30 cellular contexts compared by ENCODE assay signal in genomic region chr9:112130347-112130746, GRCh38.
"Had no signal": no experiment of that assay in that cellular context is flagged by ENCODE, and none has a peak within 500 bp of the region (broad histone marks: within the 10 kb centered on the region; RNA-seq: fewer than 3 reads in every experiment).

No MANE protein-coding gene starts in this region.

- H3K4me3 Mint-ChIP-seq: activated B cell treated with CpG ODN at 0.5 μM for 24 hours; activated CD8-positive, alpha-beta T cell treated with anti-CD3 and anti-CD28 coated beads for 36 hours; activated naive CD8-positive, alpha-beta T cell treated with anti-CD3 and anti-CD28 coated beads, Interleukin-2, amount 10 ng/mL, durations not matched to agents 7 days and 5 days; activated T-cell treated with anti-CD3 and anti-CD28 coated beads, Interleukin-2, amount 50 U/mL, for 4 hours; activated T-helper 17 cell treated with anti-CD3 and anti-CD28 coated beads, Interleukin-2, amount 50 U/mL, for 72 hours; brain had no signal

- FAIRE-seq: endometrium, endothelial cell of umbilical vein, frontal cortex had no signal

- H3K4me3 ChIP-seq: ascending aorta, breast epithelium, cardiac muscle cell, colonic mucosa, esophagus squamous epithelium had no signal

- DNase-seq: activated B cell treated with CpG ODN at 0.5 μM for 24 hours; activated CD4-positive, alpha-beta T cell treated with anti-CD3 and anti-CD28 coated beads for 48 hours; activated CD4-positive, alpha-beta T cell treated with anti-CD3 and anti-CD28 coated beads, Interleukin-2, amount 50 U/mL, for 1 hour; activated CD4-positive, alpha-beta T cell treated with anti-CD3 and anti-CD28 coated beads, Interleukin-2, amount 50 U/mL, for 48 hours; activated CD8-positive, alpha-beta memory T cell treated with anti-CD3 and anti-CD28 coated beads for 24 hours; activated CD8-positive, alpha-beta T cell treated with anti-CD3 and anti-CD28 coated beads for 36 hours; activated effector memory CD4-positive, alpha-beta T cell treated with Interleukin-2 at 50 U/mL for 16 hours; activated gamma-delta T cell treated with Interleukin-2 at 50 U/mL for 16 hours; activated naive CD4-positive, alpha-beta T cell treated with Interleukin-2 at 50 U/mL for 16 hours; activated naive CD8-positive, alpha-beta T cell treated with anti-CD3 and anti-CD28 coated beads, Interleukin-2, amount 10 ng/mL, durations not matched to agents 7 days and 5 days; activated T-cell treated with anti-CD3 and anti-CD28 coated beads, Interleukin-2, amount 50 U/mL, for 4 hours; central memory CD4-positive, alpha-beta T cell; cerebellar nuclear complex; colonic mucosa; effector CD8-positive, alpha-beta T cell; esophagus squamous epithelium; head of caudate nucleus; T1000; WERI-Rb-1 had no signal

- H3K36me3 Mint-ChIP-seq: activated naive CD4-positive, alpha-beta T cell treated with anti-CD3 and anti-CD28 coated beads, Interleukin-2, amount 50 U/mL, for 72 hours had no signal

- H3K27me3 ChIP-seq: ascending aorta, breast epithelium, cardiac muscle cell, colonic mucosa, esophagus squamous epithelium had no signal

- H3K27ac ChIP-seq: ascending aorta, breast epithelium, epithelial cell of prostate, esophagus squamous epithelium, WERI-Rb-1 had no signal

- H3K27ac Mint-ChIP-seq: activated B cell treated with CpG ODN at 0.5 μM for 24 hours; activated CD8-positive, alpha-beta T cell treated with anti-CD3 and anti-CD28 coated beads for 36 hours; activated naive CD4-positive, alpha-beta T cell treated with anti-CD3 and anti-CD28 coated beads, Interleukin-2, amount 50 U/mL, for 72 hours; activated naive CD8-positive, alpha-beta T cell treated with anti-CD3 and anti-CD28 coated beads, Interleukin-2, amount 10 ng/mL, durations not matched to agents 7 days and 5 days had no signal

- H3K27me3 Mint-ChIP-seq: activated B cell treated with CpG ODN at 0.5 μM for 24 hours; activated CD8-positive, alpha-beta T cell treated with anti-CD3 and anti-CD28 coated beads for 36 hours; activated naive CD8-positive, alpha-beta T cell treated with anti-CD3 and anti-CD28 coated beads, Interleukin-2, amount 10 ng/mL, durations not matched to agents 7 days and 5 days; activated T-helper 17 cell treated with anti-CD3 and anti-CD28 coated beads, Interleukin-2, amount 50 U/mL, for 72 hours had no signal

- H3K9me3 ChIP-seq: breast epithelium, colonic mucosa had no signal

- H3K9me3 Mint-ChIP-seq: activated B cell treated with CpG ODN at 0.5 μM for 24 hours; activated CD8-positive, alpha-beta T cell treated with anti-CD3 and anti-CD28 coated beads for 36 hours; activated naive CD4-positive, alpha-beta T cell treated with anti-CD3 and anti-CD28 coated beads, Interleukin-2, amount 50 U/mL, for 72 hours; activated T-helper 17 cell treated with anti-CD3 and anti-CD28 coated beads, Interleukin-2, amount 50 U/mL, for 72 hours had no signal

- H3K4me1 Mint-ChIP-seq: activated T-helper 17 cell treated with anti-CD3 and anti-CD28 coated beads, Interleukin-2, amount 50 U/mL, for 72 hours had no signal

- H3K4me1 ChIP-seq: ascending aorta, breast epithelium, colonic mucosa, esophagus squamous epithelium had no signal

- H3K36me3 ChIP-seq: ascending aorta, breast epithelium, cardiac muscle cell, colonic mucosa, esophagus squamous epithelium had no signal

- ATAC-seq: activated CD4-positive, CD25-positive, alpha-beta regulatory T cell treated with anti-CD3 and anti-CD28 coated beads, Interleukin-2, amount 50 U/mL, for 24 hours; activated CD8-positive, alpha-beta T cell treated with anti-CD3 and anti-CD28 coated beads for 36 hours; activated naive CD4-positive, alpha-beta T cell treated with anti-CD3 and anti-CD28 coated beads, Interleukin-2, amount 50 U/mL, for 72 hours; activated T-cell treated with anti-CD3 and anti-CD28 coated beads, Interleukin-2, amount 50 U/mL, for 4 hours; activated T-helper 17 cell treated with anti-CD3 and anti-CD28 coated beads, Interleukin-2, amount 50 U/mL, for 72 hours had no signal
